Comparison of ENCODE assay signal across 11 cellular contexts in the genomic region with DNA sequence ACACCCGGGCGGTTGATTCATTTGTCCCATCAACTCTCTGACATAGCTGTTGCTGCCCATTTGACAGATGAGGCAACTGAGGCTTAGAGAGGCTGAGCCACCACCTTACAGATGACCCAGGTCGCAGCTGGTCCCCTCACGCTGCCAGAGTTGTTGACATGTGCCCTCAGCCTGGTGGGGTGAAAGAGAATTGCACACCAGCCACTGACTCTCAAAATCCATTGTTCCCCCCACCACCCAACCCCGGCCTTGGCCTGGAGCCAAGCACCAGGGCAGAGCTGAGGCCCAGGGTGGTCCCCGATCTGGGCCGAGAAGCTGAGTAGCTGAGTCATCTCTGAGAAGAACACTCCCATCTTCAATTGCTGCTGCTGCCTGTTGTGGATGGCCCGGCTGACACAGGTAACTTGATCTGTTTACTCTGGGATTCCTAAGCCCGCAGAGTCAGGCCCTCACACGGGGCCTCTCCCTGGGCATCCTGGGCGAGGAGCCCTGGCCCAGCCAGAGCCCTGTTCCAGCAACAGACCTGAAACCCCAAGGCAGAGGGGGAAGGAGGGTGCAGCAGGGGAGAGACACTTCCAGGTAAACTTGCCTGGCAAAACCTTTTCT. TPM values are rescaled to one million over a fixed set of nuclear protein-coding genes. Genes with fewer than 3 reads are reported as not detected.
A peak's percentile ranks its signal among the peaks of the same experiment; 100 is the strongest.
DNase-seq lines count a peak whose midpoint lies in the region; ATAC-seq lines count a peak whose summit lies in the region.
"Had no signal": no experiment of that assay in that cellular context is flagged by ENCODE, and none has a peak within 500 bp of the region (broad histone marks: within the 10 kb centered on the region; RNA-seq: fewer than 3 reads in every experiment).

No MANE protein-coding gene starts in this region.

- H3K27ac Mint-ChIP-seq in activated CD4-positive, alpha-beta T cell treated with anti-CD3 and anti-CD28 coated beads, Interleukin-2, amount 10 ng/mL, durations not matched to agents 7 days and 5 days: peak overlapping the region; percentile 64
- peak overlapping the region; percentile 26 for H3K27ac Mint-ChIP-seq in stimulated activated naive B cell treated with anti-CD40 and anti-IgM and Interleukin-4, amounts not matched to agents 10 μg/mL and 1 μg/mL and 100 μg/mL, for 72 hours
- H3K27ac Mint-ChIP-seq: activated B cell treated with CpG ODN at 0.5 μM for 24 hours, B cell had no signal

- H3K36me3 Mint-ChIP-seq in activated CD4-positive, alpha-beta T cell treated with anti-CD3 and anti-CD28 coated beads, Interleukin-2, amount 10 ng/mL, durations not matched to agents 7 days and 5 days (ENCODE audit: low read depth): no peaks in the 10 kb centered on the region
- H3K36me3 Mint-ChIP-seq in stimulated activated naive B cell treated with anti-CD40 and anti-IgM and Interleukin-4, amounts not matched to agents 10 μg/mL and 1 μg/mL and 100 μg/mL, for 72 hours: peaks cover 0 to 4% of the 10 kb centered on the region in 2 donors

- POLR2A ChIA-PET in activated CD4-positive, alpha-beta T cell treated with anti-CD3 and anti-CD28 coated beads, Interleukin-2, amount 10 ng/mL, durations not matched to agents 7 days and 5 days (lab: Charles Lee): no interaction called here

- no peak for ATAC-seq in stimulated activated naive B cell treated with anti-CD40 and anti-IgM and Interleukin-4, amounts not matched to agents 10 μg/mL and 1 μg/mL and 100 μg/mL, for 72 hours (replicated peaks)
- no peak for ATAC-seq in HG03196 (IDR thresholded peaks at IDR 0.05; ENCODE audit: unreplicated experiment)
- no peak for ATAC-seq in HG02884 (IDR thresholded peaks at IDR 0.05; ENCODE audit: unreplicated experiment)
- ATAC-seq in left cardiac atrium: no peak

- intact Hi-C loops in left cardiac atrium (cut with DNase I): no loop called here

- no peaks in the 10 kb centered on the region for H3K9me3 Mint-ChIP-seq in activated CD4-positive, alpha-beta T cell treated with anti-CD3 and anti-CD28 coated beads, Interleukin-2, amount 10 ng/mL, durations not matched to agents 7 days and 5 days
- no peaks in the 10 kb centered on the region for H3K9me3 Mint-ChIP-seq in stimulated activated naive B cell treated with anti-CD40 and anti-IgM and Interleukin-4, amounts not matched to agents 10 μg/mL and 1 μg/mL and 100 μg/mL, for 72 hours
- H3K9me3 Mint-ChIP-seq: activated B cell treated with CpG ODN at 0.5 μM for 24 hours had no signal

- no peak for DNase-seq in activated CD4-positive, alpha-beta T cell treated with anti-CD3 and anti-CD28 coated beads, Interleukin-2, amount 10 ng/mL, durations not matched to agents 7 days and 5 days
- DNase-seq in activated CD4-positive, alpha-beta T cell treated with anti-CD3 and anti-CD28 coated beads, Interleukin-2, amount 50 U/mL, for 4 hours: no peak
- DNase-seq in NCI-H774 (lab: John Stamatoyannopoulos, UW) (peak; percentile 12), fibroblast of gingiva (ENCODE audit: low read depth) (peak; percentile 83), left cardiac atrium (no peak)
- no peak for DNase-seq in stimulated activated naive B cell treated with anti-CD40 and anti-IgM and Interleukin-4, amounts not matched to agents 10 μg/mL and 1 μg/mL and 100 μg/mL, for 72 hours
- DNase-seq: activated B cell treated with CpG ODN at 0.5 μM for 24 hours, right cardiac atrium had no signal

- CTCF ChIA-PET in activated CD4-positive, alpha-beta T cell treated with anti-CD3 and anti-CD28 coated beads, Interleukin-2, amount 10 ng/mL, durations not matched to agents 7 days and 5 days (lab: Charles Lee): no interaction called here

- H3K4me3 Mint-ChIP-seq in activated CD4-positive, alpha-beta T cell treated with anti-CD3 and anti-CD28 coated beads, Interleukin-2, amount 10 ng/mL, durations not matched to agents 7 days and 5 days: no peak overlapping the region
- no peak overlapping the region for H3K4me3 Mint-ChIP-seq in stimulated activated naive B cell treated with anti-CD40 and anti-IgM and Interleukin-4, amounts not matched to agents 10 μg/mL and 1 μg/mL and 100 μg/mL, for 72 hours
- H3K4me3 Mint-ChIP-seq: activated B cell treated with CpG ODN at 0.5 μM for 24 hours, B cell had no signal

- H3K4me1 Mint-ChIP-seq in activated CD4-positive, alpha-beta T cell treated with anti-CD3 and anti-CD28 coated beads, Interleukin-2, amount 10 ng/mL, durations not matched to agents 7 days and 5 days: peaks cover 14% of the 10 kb centered on the region
- H3K4me1 Mint-ChIP-seq in stimulated activated naive B cell treated with anti-CD40 and anti-IgM and Interleukin-4, amounts not matched to agents 10 μg/mL and 1 μg/mL and 100 μg/mL, for 72 hours: peaks cover 10 to 40% of the 10 kb centered on the region in 2 donors

- H3K27me3 Mint-ChIP-seq in activated CD4-positive, alpha-beta T cell treated with anti-CD3 and anti-CD28 coated beads, Interleukin-2, amount 10 ng/mL, durations not matched to agents 7 days and 5 days: no peaks in the 10 kb centered on the region
- H3K27me3 Mint-ChIP-seq in stimulated activated naive B cell treated with anti-CD40 and anti-IgM and Interleukin-4, amounts not matched to agents 10 μg/mL and 1 μg/mL and 100 μg/mL, for 72 hours: no peaks in the 10 kb centered on the region
- H3K27me3 Mint-ChIP-seq: activated B cell treated with CpG ODN at 0.5 μM for 24 hours, B cell had no signal

RNA-seq across cellular contexts. Expression of gene PVRIG, which starts 27.5 kb away (rescaled TPM):
- 10 to 100 TPM; 61.2 to 66.6 TPM for total RNA-seq in activated CD4-positive, alpha-beta T cell treated with anti-CD3 and anti-CD28 coated beads, Interleukin-2, amount 10 ng/mL, durations not matched to agents 7 days and 5 days
- total RNA-seq in left cardiac atrium: under 1 TPM in 1 of 2 donors, not detected in 1; 0.94 TPM
- total RNA-seq: right cardiac atrium had no signal

Comparison
In these comparisons a context has a peak if more than half of its experiments do, and no peak if none do; other contexts are left out.
1. DNase-seq: peak in NCI-H774 (single experiment) and fibroblast of gingiva (single experiment); none in activated CD4-positive, alpha-beta T cell treated with anti-CD3 and anti-CD28 coated beads, Interleukin-2, amount 10 ng/mL, durations not matched to agents 7 days and 5 days (single experiment), activated CD4-positive, alpha-beta T cell treated with anti-CD3 and anti-CD28 coated beads, Interleukin-2, amount 50 U/mL, for 4 hours (0 of 2), stimulated activated naive B cell treated with anti-CD40 and anti-IgM and Interleukin-4, amounts not matched to agents 10 μg/mL and 1 μg/mL and 100 μg/mL, for 72 hours (single experiment) and left cardiac atrium (single experiment).
2. RNA of gene PVRIG, which starts 27.5 kb away (total RNA-seq): 61.2 to 66.6 TPM in activated CD4-positive, alpha-beta T cell treated with anti-CD3 and anti-CD28 coated beads, Interleukin-2, amount 10 ng/mL, durations not matched to agents 7 days and 5 days; 0.94 TPM in left cardiac atrium; every median in the first group is over 10 times any median in the second.